25 cellular contexts compared by ENCODE assay signal in genomic region chr10:57948796-57949195, GRCh38.
"Had no signal": no experiment of that assay in that cellular context is flagged by ENCODE, and none has a peak within 500 bp of the region (broad histone marks: within the 10 kb centered on the region; RNA-seq: fewer than 3 reads in every experiment).

No MANE protein-coding gene starts in this region.

- H3K4me3 ChIP-seq: SJCRH30 had no signal

- DNase-seq: activated CD4-positive, alpha-beta memory T cell treated with anti-CD3 and anti-CD28 coated beads, Interleukin-2, amount 10 ng/mL, durations not matched to agents 7 days and 5 days; activated CD4-positive, alpha-beta T cell treated with anti-CD3 and anti-CD28 coated beads, Interleukin-2, amount 50 U/mL, for 1 hour; activated CD4-positive, CD25-positive, alpha-beta regulatory T cell; activated gamma-delta T cell treated with Interleukin-2 at 50 U/mL for 16 hours; activated naive CD4-positive, alpha-beta T cell treated with anti-CD3 and anti-CD28 coated beads, Interleukin-2, amount 10 ng/mL, durations not matched to agents 7 days and 5 days; activated naive CD8-positive, alpha-beta T cell treated with anti-CD3 and anti-CD28 coated beads for 36 hours; activated T-cell treated with anti-CD3 and anti-CD28 coated beads for 4 hours; activated T-cell treated with anti-CD3 and anti-CD28 coated beads, Interleukin-2, amount 50 U/mL, for 48 hours; brain microvascular endothelial cell; Kasumi-1; KBM-7; NCI-H1092; NCI-H1417; NCI-H2029; NCI-H2107; NCI-H2171 treated with DMSO at 0.1 percent for 48 hours; NCI-H226; NCI-H510A treated with DMSO at 0.1 percent for 48 hours; NCI-H69; NK-92 treated with Interleukin-12 subunit alpha and Interleukin-12 subunit beta, amount 100 ng/mL, for 24 hours; OCI-M1; Right ventricle myocardium superior; SJCRH30; SK-N-SH; T-helper 1 cell had no signal
